Comparison of ENCODE assay signal across 14 cellular contexts in the genomic region with DNA sequence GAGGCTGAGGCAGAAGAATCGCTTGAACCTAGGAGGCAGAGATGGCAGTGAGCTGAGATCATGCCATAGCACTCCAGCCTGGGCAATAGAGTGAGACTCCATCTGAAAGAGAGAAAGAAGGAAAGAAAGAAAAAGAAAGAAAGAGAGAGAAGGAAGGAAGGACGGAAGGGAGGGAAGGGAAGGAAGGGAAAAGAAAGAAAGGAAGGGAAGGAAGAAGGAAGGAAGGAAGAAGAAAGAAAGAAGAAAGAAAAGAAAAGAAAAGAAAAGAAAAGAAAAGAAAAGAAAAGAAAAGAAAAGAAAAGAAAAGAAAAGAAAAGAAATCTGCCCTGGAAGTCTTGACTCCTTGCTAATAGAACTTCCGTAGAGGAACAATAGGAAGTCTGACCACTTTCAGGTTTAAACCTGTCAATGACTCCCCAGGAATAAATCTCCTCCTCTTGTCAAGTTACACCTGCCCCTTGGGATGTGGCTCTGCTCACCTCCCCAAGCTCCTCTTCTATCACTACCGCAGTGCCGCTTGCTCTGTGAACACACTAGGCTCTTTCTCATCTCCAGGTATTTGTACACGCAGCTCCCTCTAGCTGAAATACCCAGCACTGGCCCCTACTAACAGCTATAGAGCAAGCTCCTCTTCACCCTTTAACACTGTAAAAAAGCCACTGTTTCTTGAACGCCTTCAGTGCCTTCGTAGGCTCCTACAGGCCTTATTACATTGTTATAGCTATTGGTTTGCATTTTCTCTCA.
DNase-seq lines count a peak whose midpoint lies in the region; ATAC-seq, FAIRE-seq and TF ChIP-seq lines count a peak whose summit lies in the region.
"Had no signal": no experiment of that assay in that cellular context is flagged by ENCODE, and none has a peak within 500 bp of the region (broad histone marks: within the 10 kb centered on the region; RNA-seq: fewer than 3 reads in every experiment).

No MANE protein-coding gene starts in this region.

- no peak for TF ChIP-seq EP300 in K562 (IDR thresholded peaks at IDR 0.05; ENCODE audit: low read length)

- no peak overlapping the region for H3K4me3 Mint-ChIP-seq in mesothelial cell of epicardium
- H3K4me3 Mint-ChIP-seq: central memory CD8-positive, alpha-beta T cell had no signal

- BruUV-seq in K562 (replicated peaks; lab: Mats Ljungman, UMichigan): no TSS peak

- peaks cover 5% of the 10 kb centered on the region for H3K9me3 Mint-ChIP-seq in mesothelial cell of epicardium

- H3K36me3 ChIP-seq in K562 (ENCODE audit: control insufficient read depth, insufficient read depth, low read length): no peaks in the 10 kb centered on the region
- H3K36me3 ChIP-seq: HAP-1 had no signal

- H2AFZ ChIP-seq in K562 (ENCODE audit: low read depth, low read length): no peak overlapping the region

- peak; percentile 25 for DNase-seq in H54 (ENCODE audit: insufficient read length, low spot score)
- DNase-seq in NCI-H226: peak; percentile 12
- DNase-seq in K562 (ENCODE audit: extremely low read depth in 1 of 4, low spot score in 3 of 4): no peak
- DNase-seq in mesothelial cell of epicardium (ENCODE audit: low spot score in 2 of 2, unreplicated experiment in 2 of 2): no peak
- no peak for DNase-seq in ACHN
- no peak for DNase-seq in lower leg skin (ENCODE audit: low spot score in 2 of 2)
- DNase-seq in NK-92 treated with Interleukin-12 subunit alpha and Interleukin-12 subunit beta, amount 100 ng/mL, for 24 hours (lab: John Stamatoyannopoulos, UW): no peak
- DNase-seq: activated CD8-positive, alpha-beta memory T cell treated with anti-CD3 and anti-CD28 coated beads for 24 hours; activated naive CD4-positive, alpha-beta T cell treated with Interleukin-2 at 50 U/mL for 16 hours; NCI-H1930; T1000 had no signal

- H3K9ac ChIP-seq in K562 (ENCODE audit: insufficient read depth in 1 of 2, low read depth in 2 of 2, low read length in 2 of 2): no peak overlapping the region

- peaks cover 5 to 17% of the 10 kb centered on the region in 2 experiments; a peak in 3 of 5 replicates for H3K27me3 ChIP-seq in K562 (ENCODE audit: control insufficient read depth in 2 of 2, insufficient read depth in 2 of 2, low read length in 2 of 2)

- no peak overlapping the region for H3K4me2 ChIP-seq in K562 (ENCODE audit: insufficient read depth, low read length)

- intact Hi-C loops in K562 (cut with micrococcal nuclease) (no loop called here), lower leg skin (cut with DNase I; ENCODE audit: low total_unique reads) (no loop called here)

- H3K27ac ChIP-seq in K562 (ENCODE audit: extremely low read depth, low read depth, low read length): no peak overlapping the region

- H3K27ac Mint-ChIP-seq in mesothelial cell of epicardium: peak overlapping the region; percentile 61

- H3K79me2 ChIP-seq in K562 (ENCODE audit: control insufficient read depth, insufficient read depth, low read length): no peaks in the 10 kb centered on the region

- no peaks in the 10 kb centered on the region for H3K9me3 ChIP-seq in K562 (replicated peaks; ENCODE audit: control insufficient read depth, insufficient read depth, low read depth, low read length)
- H3K9me3 ChIP-seq: HAP-1 had no signal

- peaks cover 38% of the 10 kb centered on the region for H3K4me1 Mint-ChIP-seq in mesothelial cell of epicardium
- H3K4me1 Mint-ChIP-seq: central memory CD8-positive, alpha-beta T cell had no signal

- H3K4me1 ChIP-seq in K562 (replicated peaks in 1 of 2; ENCODE audit: control insufficient read depth in 2 of 2, insufficient read depth in 2 of 2, low read length in 2 of 2): peaks cover 0 to 2% of the 10 kb centered on the region in 2 experiments; a peak in 1 of 5 replicates
- H3K4me1 ChIP-seq: HAP-1 had no signal

- TF ChIP-seq POLR2A in H54 (IDR thresholded peaks at IDR 0.05; ENCODE audit: low read depth, low read length) (no peak), K562 (conservative IDR thresholded peaks at IDR 0.05) (no peak), lower leg skin (IDR thresholded peaks at IDR 0.05) (no peak)

- TF ChIP-seq CTCF in K562 (IDR thresholded peaks at IDR 0.05 in 2 of 3, conservative IDR thresholded peaks at IDR 0.05 in 1 of 3; ENCODE audit: insufficient read depth in 2 of 3, low read depth in 1 of 3, low read length in 3 of 3): peak in 1 of 3 experiments; percentile 35; a peak in 2 of 6 replicates
- TF ChIP-seq CTCF in mesothelial cell of epicardium (IDR thresholded peaks at IDR 0.05; ENCODE audit: unreplicated experiment): no peak
- TF ChIP-seq CTCF in lower leg skin (IDR thresholded peaks at IDR 0.05): no peak

- H3K4me3 ChIP-seq in K562 (no peak overlapping the region), lower leg skin (ENCODE audit: low read depth, poor library complexity, severe bottlenecking) (no peak overlapping the region)
- H3K4me3 ChIP-seq: HAP-1 had no signal

- POLR2A ChIA-PET in K562 (lab: Yijun Ruan, JAX): no interaction called here

- H3K9me1 ChIP-seq in K562 (ENCODE audit: control insufficient read depth, insufficient read depth, low read length): no peaks in the 10 kb centered on the region

- FAIRE-seq in H54 (lab: Jason Lieb, UNC) (no peak), K562 (lab: Jason Lieb, UNC) (no peak)

- H3K36me3 Mint-ChIP-seq in mesothelial cell of epicardium: peaks cover 4% of the 10 kb centered on the region

- ATAC-seq in K562: peak; percentile 76
- ATAC-seq: sciatic nerve had no signal

- TF ChIP-seq RAD21 in K562 (CRISPR knock-in tag; conservative IDR thresholded peaks at IDR 0.05 in 1 of 2, IDR thresholded peaks at IDR 0.05 in 1 of 2): 0 out of 4 replicates have a peak, but pooled peaks of 1 of the 2 experiments have one; percentile 7

- in situ Hi-C loops in K562 (cut with MboI): no loop called here
- in situ Hi-C loops in ACHN (cut with HindIII; ENCODE audit: low pct_ligation_motif_present, low pct_unique_long_range_greater_than_20kb, low sequenced_read_pairs): no loop called here

- CTCF ChIA-PET in K562 (lab: Yijun Ruan, JAX; ENCODE audit: low intra/inter-chr PET ratio): no interaction called here

- H3K27me3 Mint-ChIP-seq in mesothelial cell of epicardium (ENCODE audit: low read depth): no peaks in the 10 kb centered on the region

- 3% methylated on average over 6 of the region's 8 CpGs for WGBS in K562 (ENCODE audit: insufficient coverage, low coverage, missing lambda C conversion rate)
- 86 to 91% methylated on average over 8 of the region's 8 CpGs for WGBS in lower leg skin, 2 donors

- H4K20me1 ChIP-seq in K562 (replicated peaks; ENCODE audit: control insufficient read depth, insufficient read depth, low read length): no peaks in the 10 kb centered on the region

TF ChIP-seq in K562, 482 proteins besides CTCF, POLR2A, EP300 and RAD21:
- TF ChIP-seq, protein P1, sequence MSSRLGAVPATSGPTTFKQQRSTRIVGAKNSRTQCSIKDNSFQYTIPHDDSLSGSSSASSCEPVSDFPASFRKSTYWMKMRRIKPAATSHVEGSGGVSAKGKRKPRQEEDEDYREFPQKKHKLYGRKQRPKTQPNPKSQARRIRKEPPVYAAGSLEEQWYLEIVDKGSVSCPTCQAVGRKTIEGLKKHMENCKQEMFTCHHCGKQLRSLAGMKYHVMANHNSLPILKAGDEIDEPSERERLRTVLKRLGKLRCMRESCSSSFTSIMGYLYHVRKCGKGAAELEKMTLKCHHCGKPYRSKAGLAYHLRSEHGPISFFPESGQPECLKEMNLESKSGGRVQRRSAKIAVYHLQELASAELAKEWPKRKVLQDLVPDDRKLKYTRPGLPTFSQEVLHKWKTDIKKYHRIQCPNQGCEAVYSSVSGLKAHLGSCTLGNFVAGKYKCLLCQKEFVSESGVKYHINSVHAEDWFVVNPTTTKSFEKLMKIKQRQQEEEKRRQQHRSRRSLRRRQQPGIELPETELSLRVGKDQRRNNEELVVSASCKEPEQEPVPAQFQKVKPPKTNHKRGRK (tag; IDR thresholded peaks at IDR 0.05): peak; percentile 92
- TF ChIP-seq, protein P2, sequence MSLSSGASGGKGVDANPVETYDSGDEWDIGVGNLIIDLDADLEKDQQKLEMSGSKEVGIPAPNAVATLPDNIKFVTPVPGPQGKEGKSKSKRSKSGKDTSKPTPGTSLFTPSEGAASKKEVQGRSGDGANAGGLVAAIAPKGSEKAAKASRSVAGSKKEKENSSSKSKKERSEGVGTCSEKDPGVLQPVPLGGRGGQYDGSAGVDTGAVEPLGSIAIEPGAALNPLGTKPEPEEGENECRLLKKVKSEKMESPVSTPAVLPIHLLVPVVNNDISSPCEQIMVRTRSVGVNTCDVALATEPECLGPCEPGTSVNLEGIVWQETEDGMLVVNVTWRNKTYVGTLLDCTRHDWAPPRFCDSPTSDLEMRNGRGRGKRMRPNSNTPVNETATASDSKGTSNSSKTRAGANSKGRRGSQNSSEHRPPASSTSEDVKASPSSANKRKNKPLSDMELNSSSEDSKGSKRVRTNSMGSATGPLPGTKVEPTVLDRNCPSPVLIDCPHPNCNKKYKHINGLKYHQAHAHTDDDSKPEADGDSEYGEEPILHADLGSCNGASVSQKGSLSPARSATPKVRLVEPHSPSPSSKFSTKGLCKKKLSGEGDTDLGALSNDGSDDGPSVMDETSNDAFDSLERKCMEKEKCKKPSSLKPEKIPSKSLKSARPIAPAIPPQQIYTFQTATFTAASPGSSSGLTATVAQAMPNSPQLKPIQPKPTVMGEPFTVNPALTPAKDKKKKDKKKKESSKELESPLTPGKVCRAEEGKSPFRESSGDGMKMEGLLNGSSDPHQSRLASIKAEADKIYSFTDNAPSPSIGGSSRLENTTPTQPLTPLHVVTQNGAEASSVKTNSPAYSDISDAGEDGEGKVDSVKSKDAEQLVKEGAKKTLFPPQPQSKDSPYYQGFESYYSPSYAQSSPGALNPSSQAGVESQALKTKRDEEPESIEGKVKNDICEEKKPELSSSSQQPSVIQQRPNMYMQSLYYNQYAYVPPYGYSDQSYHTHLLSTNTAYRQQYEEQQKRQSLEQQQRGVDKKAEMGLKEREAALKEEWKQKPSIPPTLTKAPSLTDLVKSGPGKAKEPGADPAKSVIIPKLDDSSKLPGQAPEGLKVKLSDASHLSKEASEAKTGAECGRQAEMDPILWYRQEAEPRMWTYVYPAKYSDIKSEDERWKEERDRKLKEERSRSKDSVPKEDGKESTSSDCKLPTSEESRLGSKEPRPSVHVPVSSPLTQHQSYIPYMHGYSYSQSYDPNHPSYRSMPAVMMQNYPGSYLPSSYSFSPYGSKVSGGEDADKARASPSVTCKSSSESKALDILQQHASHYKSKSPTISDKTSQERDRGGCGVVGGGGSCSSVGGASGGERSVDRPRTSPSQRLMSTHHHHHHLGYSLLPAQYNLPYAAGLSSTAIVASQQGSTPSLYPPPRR (CRISPR knock-in tag; IDR thresholded peaks at IDR 0.05; ENCODE audit: borderline replicate concordance): no peak

Comparison
In these comparisons a context has a peak if more than half of its experiments do, and no peak if none do; other contexts are left out.
1. DNase-seq: peak in H54 (single experiment) and NCI-H226 (single experiment); none in K562 (0 of 4), mesothelial cell of epicardium (0 of 2), ACHN (single experiment), lower leg skin (0 of 2) and NK-92 treated with Interleukin-12 subunit alpha and Interleukin-12 subunit beta, amount 100 ng/mL, for 24 hours (single experiment).